ENCODE assay signal across 20 cellular contexts in the genomic region with DNA sequence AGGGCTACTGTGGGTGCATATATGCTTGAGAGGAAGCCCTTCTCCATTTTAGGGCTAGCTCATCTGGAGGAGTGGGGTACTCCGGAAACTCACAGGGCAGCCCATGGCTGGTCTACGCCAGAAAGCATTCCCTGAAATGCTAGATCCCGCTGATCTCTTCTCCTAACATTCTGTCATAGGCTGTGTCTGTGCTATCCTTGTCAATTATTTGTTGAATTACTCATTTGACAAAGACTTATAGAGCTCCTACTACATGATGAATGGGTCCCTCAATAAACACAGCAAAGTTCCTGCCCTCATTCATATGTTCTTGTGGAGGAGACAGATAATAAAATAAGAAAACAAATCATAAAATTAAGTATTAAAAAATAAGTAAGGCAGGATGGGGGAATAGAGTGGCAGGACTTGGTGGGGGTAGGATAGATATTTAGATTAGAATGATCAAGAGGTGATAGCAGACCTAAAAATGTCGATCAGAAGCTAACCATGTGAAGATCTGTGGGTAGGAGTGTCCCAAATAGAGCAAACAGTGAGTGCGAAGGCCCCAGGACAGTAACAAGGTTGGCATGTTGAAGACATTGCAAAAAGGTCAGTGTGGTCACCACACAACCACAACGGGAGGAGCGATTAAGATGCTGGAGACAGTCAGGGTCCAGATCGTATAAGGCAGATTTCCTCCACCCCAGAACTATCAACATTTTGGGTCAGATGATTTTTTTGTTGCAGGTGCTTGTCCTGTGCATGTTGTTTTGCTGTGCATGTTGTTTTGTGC. TPM values are rescaled to one million over a fixed set of nuclear protein-coding genes. Genes with fewer than 3 reads are reported as not detected.
A peak's percentile ranks its signal among the peaks of the same experiment; 100 is the strongest.
DNase-seq lines count a peak whose midpoint lies in the region; ATAC-seq and TF ChIP-seq lines count a peak whose summit lies in the region.
"Had no signal": no experiment of that assay in that cellular context is flagged by ENCODE, and none has a peak within 500 bp of the region (broad histone marks: within the 10 kb centered on the region; RNA-seq: fewer than 3 reads in every experiment).

No MANE protein-coding gene starts in this region.

- intact Hi-C loops in left ventricle myocardium inferior (cut with micrococcal nuclease) = no loop called here
- intact Hi-C loops in right cardiac atrium (cut with DNase I) = no loop called here
- intact Hi-C loops in dorsolateral prefrontal cortex (cut with DNase I) = no loop called here

- ATAC-seq in right cardiac atrium = no peak
- ATAC-seq in GM18519 (IDR thresholded peaks at IDR 0.05; ENCODE audit: low FRiP score, unreplicated experiment) = no peak
- ATAC-seq: Panc1, Right ventricle myocardium inferior had no signal

- H3K4me1 ChIP-seq in left ventricle myocardium inferior (peaks cover 47% of the 10 kb centered on the region), right cardiac atrium (ENCODE audit: control insufficient read depth, insufficient read depth, low read length) (peaks cover 2% of the 10 kb centered on the region), SJSA1 (replicated peaks) (peaks cover 45% of the 10 kb centered on the region)
- H3K4me1 ChIP-seq: BE2C had no signal

- H3K4me3 ChIP-seq in left ventricle myocardium inferior (no peak overlapping the region), right cardiac atrium (ENCODE audit: low read length) (no peak overlapping the region), SJSA1 (no peak overlapping the region), dorsolateral prefrontal cortex (no peak overlapping the region)
- H3K4me3 ChIP-seq: SK-N-MC had no signal

- DNase-seq in left ventricle myocardium inferior = no peak
- DNase-seq in right cardiac atrium = no peak
- DNase-seq in SJSA1 (ENCODE audit: low read depth in 1 of 2, low spot score in 2 of 2) = no peak
- DNase-seq in mesenteric fat pad (ENCODE audit: low spot score) = peak; percentile 18
- DNase-seq in AG08396 (ENCODE audit: low spot score) = no peak
- DNase-seq in ureter (ENCODE audit: low spot score) = no peak
- DNase-seq in dorsolateral prefrontal cortex = no peak
- DNase-seq: BE2C; Calu3; CD4-positive, CD25-positive, alpha-beta regulatory T cell; H7; NCI-H1436; NCI-H2029; NCI-H345; NCI-H526 had no signal

- no peaks in the 10 kb centered on the region for H3K27me3 ChIP-seq in left ventricle myocardium inferior (ENCODE audit: low read depth)
- no peaks in the 10 kb centered on the region for H3K27me3 ChIP-seq in right cardiac atrium (ENCODE audit: control insufficient read depth, insufficient read depth)
- H3K27me3 ChIP-seq in SJSA1 (replicated peaks) = no peaks in the 10 kb centered on the region
- peaks cover 0 to 5% (median 0%) of the 10 kb centered on the region in 45 donors for H3K27me3 ChIP-seq in dorsolateral prefrontal cortex
- H3K27me3 ChIP-seq: BE2C had no signal

- no peaks in the 10 kb centered on the region for H3K36me3 ChIP-seq in left ventricle myocardium inferior
- no peaks in the 10 kb centered on the region for H3K36me3 ChIP-seq in SJSA1
- H3K36me3 ChIP-seq: BE2C had no signal

- H3K9me3 ChIP-seq in left ventricle myocardium inferior (replicated peaks) (no peaks in the 10 kb centered on the region), right cardiac atrium (ENCODE audit: control insufficient read depth, low read length) (no peaks in the 10 kb centered on the region), SJSA1 (replicated peaks) (no peaks in the 10 kb centered on the region)
- H3K9me3 ChIP-seq: BE2C had no signal

- WGBS in right cardiac atrium = 91% methylated on average over 8 of the region's 8 CpGs

- TF ChIP-seq CTCF in left ventricle myocardium inferior (IDR thresholded peaks at IDR 0.05; ENCODE audit: borderline replicate concordance) = no peak
- TF ChIP-seq CTCF in dorsolateral prefrontal cortex (IDR thresholded peaks at IDR 0.05 in 54 of 56, conservative IDR thresholded peaks at IDR 0.05 in 2 of 56; ENCODE audit: low read depth in 1 of 56, partially characterized antibody in 56 of 56) = no peak

- H3K27ac ChIP-seq in left ventricle myocardium inferior (replicated peaks) = peak overlapping the region; percentile 32
- H3K27ac ChIP-seq in right cardiac atrium (ENCODE audit: low read length) = no peak overlapping the region
- 0 out of 2 replicates have a peak overlapping the region, but pooled peaks have one; percentile 5 for H3K27ac ChIP-seq in SJSA1
- H3K27ac ChIP-seq in dorsolateral prefrontal cortex = no peak overlapping the region
- H3K27ac ChIP-seq: 22Rv1, SK-N-MC had no signal

RNA-seq across cellular contexts. Expression of a gene that starts 13.2 kb away (rescaled TPM):
- total RNA-seq in left ventricle myocardium inferior (5.3 TPM), right cardiac atrium (1 to 10 TPM; 3.3 to 7.4 (median 5.6) TPM), mesenteric fat pad (5.2 TPM), ureter (3.6 TPM), dorsolateral prefrontal cortex (1 to 10 TPM in 49 of 120 experiments, under 1 TPM in 53, not detected in 18; 0.46 to 2.7 (median 0.97) TPM)
- 17.4 TPM for polyA plus RNA-seq in right cardiac atrium
- total RNA-seq in SJSA1 (2014; rRNA removed; shearing (Covaris generic)) = 1.3 and 6.0 TPM in 2 replicates
- total RNA-seq: Calu3; CD4-positive, CD25-positive, alpha-beta regulatory T cell had no signal
- polyA plus RNA-seq: CD4-positive, CD25-positive, alpha-beta regulatory T cell had no signal

Comparison
In these comparisons a context has a peak if more than half of its experiments do, and no peak if none do; other contexts are left out.
1. H3K27ac ChIP-seq: peak in left ventricle myocardium inferior (single experiment) and SJSA1 (single experiment); none in right cardiac atrium (single experiment) and dorsolateral prefrontal cortex (0 of 59).